ENCODE assay signal across 1 cellular context in genomic region chr21:33469183-33469582, GRCh38. TPM values are rescaled to one million over a fixed set of nuclear protein-coding genes. Genes with fewer than 3 reads are reported as not detected.
"Had no signal": no experiment of that assay in that cellular context is flagged by ENCODE, and none has a peak within 500 bp of the region (broad histone marks: within the 10 kb centered on the region; RNA-seq: fewer than 3 reads in every experiment).

No MANE protein-coding gene starts in this region.

RNA-seq across cellular contexts. Expression of gene DNAJC28, which starts 22.3 kb away (rescaled TPM):
- total RNA-seq: mononuclear cell had no signal
